Comparison of ENCODE assay signal across 17 cellular contexts in genomic region chr20:41304002-41304401, GRCh38.
"Had no signal": no experiment of that assay in that cellular context is flagged by ENCODE, and none has a peak within 500 bp of the region (broad histone marks: within the 10 kb centered on the region; RNA-seq: fewer than 3 reads in every experiment).

No MANE protein-coding gene starts in this region.

- H3K27me3 ChIP-seq: gastrocnemius medialis, neutrophil, pancreas had no signal

- H3K27ac ChIP-seq: gastrocnemius medialis, neutrophil, pancreas, VCaP had no signal

- H3K27me3 Mint-ChIP-seq: activated naive CD4-positive, alpha-beta T cell treated with anti-CD3 and anti-CD28 coated beads, Interleukin-2, amount 50 U/mL, for 24 hours; natural killer cell treated with Interleukin-12 subunit alpha and Interleukin-12 subunit beta and Interleukin-15 and Interleukin-18, amount 100 ng/mL, for 72 hours; stimulated activated memory B cell treated with anti-CD40 and anti-IgM and Interleukin-4, amounts not matched to agents 10 μg/mL and 1 μg/mL and 100 μg/mL, for 72 hours had no signal

- H3K9me3 Mint-ChIP-seq: activated naive CD4-positive, alpha-beta T cell treated with anti-CD3 and anti-CD28 coated beads, Interleukin-2, amount 50 U/mL, for 24 hours; activated T-cell treated with anti-CD3 and anti-CD28 coated beads, Interleukin-2, amount 50 U/mL, for 72 hours; natural killer cell treated with Interleukin-12 subunit alpha and Interleukin-12 subunit beta and Interleukin-15 and Interleukin-18, amount 100 ng/mL, for 72 hours; stimulated activated memory B cell treated with anti-CD40 and anti-IgM and Interleukin-4, amounts not matched to agents 10 μg/mL and 1 μg/mL and 100 μg/mL, for 72 hours had no signal

- H3K4me3 Mint-ChIP-seq: activated naive CD4-positive, alpha-beta T cell treated with anti-CD3 and anti-CD28 coated beads, Interleukin-2, amount 50 U/mL, for 24 hours; activated T-cell treated with anti-CD3 and anti-CD28 coated beads, Interleukin-2, amount 50 U/mL, for 72 hours; natural killer cell treated with Interleukin-12 subunit alpha and Interleukin-12 subunit beta and Interleukin-15 and Interleukin-18, amount 100 ng/mL, for 72 hours; stimulated activated memory B cell treated with anti-CD40 and anti-IgM and Interleukin-4, amounts not matched to agents 10 μg/mL and 1 μg/mL and 100 μg/mL, for 72 hours had no signal

- DNase-seq: activated CD4-positive, alpha-beta T cell treated with anti-CD3 and anti-CD28 coated beads, Interleukin-2, amount 50 U/mL, for 1 hour; activated CD4-positive, CD25-positive, alpha-beta regulatory T cell treated with anti-CD3 and anti-CD28 coated beads, Interleukin-2, amount 50 U/mL, for 72 hours; activated effector memory CD4-positive, alpha-beta T cell treated with anti-CD3 and anti-CD28 coated beads, Interleukin-2, amount 50 U/mL, for 16 hours; activated T-cell treated with anti-CD3 and anti-CD28 coated beads, Interleukin-2, amount 50 U/mL, for 72 hours; cerebellar nuclear complex; cortex of kidney; erythroblast; gastrocnemius medialis; pancreas; stimulated activated CD4-positive, alpha-beta T cell treated with anti-CD3 and anti-CD28 coated beads, Interleukin-4, amount 100 ng/mL, for 4 hours; T1000 had no signal

- H3K4me1 Mint-ChIP-seq: activated naive CD4-positive, alpha-beta T cell treated with anti-CD3 and anti-CD28 coated beads, Interleukin-2, amount 50 U/mL, for 24 hours had no signal

- H3K36me3 Mint-ChIP-seq: activated naive CD4-positive, alpha-beta T cell treated with anti-CD3 and anti-CD28 coated beads, Interleukin-2, amount 50 U/mL, for 24 hours; natural killer cell treated with Interleukin-12 subunit alpha and Interleukin-12 subunit beta and Interleukin-15 and Interleukin-18, amount 100 ng/mL, for 72 hours; stimulated activated memory B cell treated with anti-CD40 and anti-IgM and Interleukin-4, amounts not matched to agents 10 μg/mL and 1 μg/mL and 100 μg/mL, for 72 hours had no signal

- H3K9me3 ChIP-seq: gastrocnemius medialis, neutrophil, pancreas had no signal

- H3K4me3 ChIP-seq: gastrocnemius medialis, lung, pancreas had no signal

- H3K27ac Mint-ChIP-seq: activated naive CD4-positive, alpha-beta T cell treated with anti-CD3 and anti-CD28 coated beads, Interleukin-2, amount 50 U/mL, for 24 hours; activated T-cell treated with anti-CD3 and anti-CD28 coated beads, Interleukin-2, amount 50 U/mL, for 72 hours; natural killer cell treated with Interleukin-12 subunit alpha and Interleukin-12 subunit beta and Interleukin-15 and Interleukin-18, amount 100 ng/mL, for 72 hours; stimulated activated memory B cell treated with anti-CD40 and anti-IgM and Interleukin-4, amounts not matched to agents 10 μg/mL and 1 μg/mL and 100 μg/mL, for 72 hours had no signal

- H3K36me3 ChIP-seq: gastrocnemius medialis, neutrophil, pancreas had no signal
